Comparison of ENCODE assay signal across 28 cellular contexts in the genomic region with DNA sequence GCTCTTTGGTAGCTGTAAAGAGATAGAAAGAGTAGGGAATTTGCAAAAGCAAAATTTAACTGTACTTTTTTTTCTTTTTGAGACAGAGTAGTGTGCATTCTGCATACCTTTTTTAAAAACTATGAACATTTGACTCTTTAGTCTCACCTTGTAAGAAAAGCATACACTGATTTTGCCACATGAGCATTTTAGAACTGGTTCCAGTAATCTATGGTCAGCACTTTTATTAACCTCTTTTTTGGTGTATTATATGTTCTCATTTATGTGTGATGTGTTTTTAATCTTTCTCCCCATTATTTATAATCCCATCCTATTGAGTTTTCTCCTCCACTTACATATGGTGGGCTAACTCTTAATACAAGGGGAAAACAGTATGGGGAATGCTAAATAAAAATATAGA.
"Had no signal": no experiment of that assay in that cellular context is flagged by ENCODE, and none has a peak within 500 bp of the region (broad histone marks: within the 10 kb centered on the region; RNA-seq: fewer than 3 reads in every experiment).

No MANE protein-coding gene starts in this region.

- H3K36me3 ChIP-seq: colonic mucosa, esophagus muscularis mucosa, esophagus squamous epithelium, gastrocnemius medialis, gastroesophageal sphincter, heart left ventricle, heart right ventricle had no signal

- H3K9me3 ChIP-seq: colonic mucosa, esophagus muscularis mucosa, gastrocnemius medialis, gastroesophageal sphincter, heart left ventricle had no signal

- H3K27me3 ChIP-seq: colonic mucosa, dorsolateral prefrontal cortex, esophagus muscularis mucosa, esophagus squamous epithelium, foreskin keratinocyte, gastrocnemius medialis, gastroesophageal sphincter, heart left ventricle, heart right ventricle had no signal

- H3K4me3 ChIP-seq: colonic mucosa, coronary artery, dorsolateral prefrontal cortex, esophagus muscularis mucosa, esophagus squamous epithelium, gastrocnemius medialis, gastroesophageal sphincter, heart left ventricle, heart right ventricle had no signal

- ATAC-seq: effector memory CD8-positive, alpha-beta T cell; esophagus mucosa; foreskin keratinocyte; gastrocnemius medialis; gastroesophageal sphincter; heart left ventricle; heart right ventricle had no signal

- H3K4me1 ChIP-seq: colonic mucosa, esophagus muscularis mucosa, esophagus squamous epithelium, foreskin keratinocyte, gastrocnemius medialis, gastroesophageal sphincter, heart left ventricle, heart right ventricle had no signal

- DNase-seq: colonic mucosa; cortex of kidney; dermis blood vessel endothelial cell; dorsolateral prefrontal cortex; effector CD4-positive, alpha-beta T cell; effector CD8-positive, alpha-beta T cell; effector memory CD4-positive, alpha-beta T cell; effector memory CD8-positive, alpha-beta T cell; endodermal cell; erythroblast; esophagus squamous epithelium; foreskin fibroblast; foreskin keratinocyte; foreskin melanocyte; gastrocnemius medialis; glutamatergic neuron; head of caudate nucleus; heart left ventricle; heart right ventricle had no signal

- H3K27ac ChIP-seq: colonic mucosa, coronary artery, dorsolateral prefrontal cortex, epithelial cell of prostate, esophagus muscularis mucosa, esophagus squamous epithelium, foreskin keratinocyte, gastrocnemius medialis, gastroesophageal sphincter, heart left ventricle, heart right ventricle had no signal

- FAIRE-seq: colon, endometrium, endothelial cell of umbilical vein, frontal cortex had no signal
